ENCODE assay signal across 19 cellular contexts in genomic region chr4:38461342-38461741, GRCh38.
DNase-seq lines count a peak whose midpoint lies in the region; ATAC-seq, FAIRE-seq and TF ChIP-seq lines count a peak whose summit lies in the region.
"Had no signal": no experiment of that assay in that cellular context is flagged by ENCODE, and none has a peak within 500 bp of the region (broad histone marks: within the 10 kb centered on the region; RNA-seq: fewer than 3 reads in every experiment).

No MANE protein-coding gene starts in this region.

- H4K20me1 ChIP-seq in HepG2 (ENCODE audit: insufficient read depth, low read length): no peaks in the 10 kb centered on the region
- H4K20me1 ChIP-seq: BLaER1 had no signal

- TF ChIP-seq POLR2A in HepG2 (IDR thresholded peaks at IDR 0.05; ENCODE audit: insufficient read depth in 1 of 2, low read depth in 2 of 2, low read length in 2 of 2) (no peak), right lobe of liver (IDR thresholded peaks at IDR 0.05) (no peak), suprapubic skin (IDR thresholded peaks at IDR 0.05) (no peak)

- POLR2A ChIA-PET in HepG2 (lab: Yijun Ruan, JAX): no interaction called here

- no peaks in the 10 kb centered on the region for H3K79me2 ChIP-seq in HepG2 (ENCODE audit: insufficient read depth, low read length)

- DNase-seq in HepG2 (ENCODE audit: low spot score) (no peak), right lobe of liver (no peak), amniotic epithelial cell (ENCODE audit: low read depth) (peak; percentile 24), fibroblast of mammary gland (ENCODE audit: low read depth) (peak; percentile 23), RPMI8226 (no peak), suprapubic skin (ENCODE audit: low spot score in 2 of 2) (no peak), DMS53 (lab: John Stamatoyannopoulos, UW) (no peak), GM10266 (ENCODE audit: extremely low spot score) (no peak)
- DNase-seq: 8988T; GOT3; MV-4-11; NCI-H1436; NCI-H2081; NCI-H2227 treated with DMSO at 0.1 percent for 48 hours; NCI-H526; NK-92 treated with Interleukin-12 subunit alpha and Interleukin-12 subunit beta, amount 100 ng/mL, for 24 hours; OCI-M1 had no signal

- no peak overlapping the region for H2AFZ ChIP-seq in HepG2 (ENCODE audit: low read length)

- H3K36me3 ChIP-seq in HepG2 (replicated peaks in 1 of 2; ENCODE audit: control insufficient read depth in 1 of 2, insufficient read depth in 2 of 2, low read length in 2 of 2) (no peaks in the 10 kb centered on the region), right lobe of liver (no peaks in the 10 kb centered on the region), suprapubic skin (no peaks in the 10 kb centered on the region)
- H3K36me3 ChIP-seq: BLaER1 had no signal

- no peak for FAIRE-seq in HepG2 (lab: Jason Lieb, UNC)
- FAIRE-seq: GM19239 had no signal

- intact Hi-C loops in HepG2 (cut with micrococcal nuclease; ENCODE audit: unreplicated experiment): no loop called here
- intact Hi-C loops in right lobe of liver (cut with DNase I): no loop called here

- no peak overlapping the region for H3K4me2 ChIP-seq in HepG2 (ENCODE audit: low read depth, low read length)
- H3K4me2 ChIP-seq: BLaER1 had no signal

- CTCF ChIA-PET in HepG2 (lab: Yijun Ruan, JAX; ENCODE audit: low intra/inter-chr PET ratio, low total read pairs): no interaction called here

- TF ChIP-seq EP300 in HepG2 (IDR thresholded peaks at IDR 0.05; ENCODE audit: low read depth in 2 of 2, low read length in 2 of 2) (no peak), HepG2 (CRISPR knock-in tag; IDR thresholded peaks at IDR 0.05; ENCODE audit: borderline replicate concordance) (no peak), suprapubic skin (IDR thresholded peaks at IDR 0.05) (no peak)

- no peak for TF ChIP-seq RAD21 in HepG2 (CRISPR knock-in tag; IDR thresholded peaks at IDR 0.05)

- ATAC-seq in HepG2 (no peak), right lobe of liver (no peak)

- no peak overlapping the region for H3K4me3 ChIP-seq in HepG2 (replicated peaks in 1 of 3; ENCODE audit: insufficient read depth in 1 of 3, low read depth in 2 of 3, low read length in 3 of 3)
- no peak overlapping the region for H3K4me3 ChIP-seq in right lobe of liver
- no peak overlapping the region for H3K4me3 ChIP-seq in fibroblast of mammary gland (ENCODE audit: control insufficient read depth, low read depth, low read length)
- no peak overlapping the region for H3K4me3 ChIP-seq in suprapubic skin
- H3K4me3 ChIP-seq: BLaER1 had no signal

- 80% methylated on average over 7 of the region's 7 CpGs for WGBS in HepG2 (ENCODE audit: low lambda C conversion rate)
- WGBS in right lobe of liver (ENCODE audit: insufficient coverage, low coverage, low lambda C conversion rate, missing lambda C conversion rate): 83% methylated on average over 7 of the region's 7 CpGs
- 88% methylated on average over 7 of the region's 7 CpGs for WGBS in suprapubic skin

- H3K27me3 ChIP-seq in HepG2 (ENCODE audit: control insufficient read depth in 1 of 2, insufficient read depth in 2 of 2, low read length in 2 of 2) (no peaks in the 10 kb centered on the region), right lobe of liver (no peaks in the 10 kb centered on the region), suprapubic skin (no peaks in the 10 kb centered on the region)
- H3K27me3 ChIP-seq: BLaER1 had no signal

- BruUV-seq in HepG2 (replicated peaks; lab: Mats Ljungman, UMichigan): no TSS peak

- H3K9me3 ChIP-seq in HepG2 (ENCODE audit: low read length) (peaks cover 3% of the 10 kb centered on the region; the same call in 1 of the 2 replicates), right lobe of liver (no peaks in the 10 kb centered on the region), suprapubic skin (no peaks in the 10 kb centered on the region)

- H3K9ac ChIP-seq in HepG2 (ENCODE audit: insufficient read depth, low read depth, low read length): no peak overlapping the region
- H3K9ac ChIP-seq: BLaER1 had no signal

- in situ Hi-C loops in HepG2 (cut with HindIII; ENCODE audit: extremely low pct_ligation_motif_present, low pct_unique_long_range_greater_than_20kb): no loop called here

- TF ChIP-seq CTCF in HepG2 (CRISPR knock-in tag; IDR thresholded peaks at IDR 0.05): no peak
- no peak for TF ChIP-seq CTCF in right lobe of liver (IDR thresholded peaks at IDR 0.05)
- no peak for TF ChIP-seq CTCF in fibroblast of mammary gland (conservative IDR thresholded peaks at IDR 0.05; ENCODE audit: control insufficient read depth, insufficient read depth, low read depth, low read length)
- no peak for TF ChIP-seq CTCF in suprapubic skin (IDR thresholded peaks at IDR 0.05)
- no peak for TF ChIP-seq CTCF in GM10266 (IDR thresholded peaks at IDR 0.05; ENCODE audit: control insufficient read depth, insufficient read depth, low read depth, missing control alignments)

- H3K4me1 ChIP-seq in HepG2 (ENCODE audit: insufficient read depth, low read length): peaks cover 9% of the 10 kb centered on the region
- no peaks in the 10 kb centered on the region for H3K4me1 ChIP-seq in right lobe of liver
- peaks cover 7% of the 10 kb centered on the region for H3K4me1 ChIP-seq in suprapubic skin
- H3K4me1 ChIP-seq: BLaER1 had no signal

- H3K27ac ChIP-seq in HepG2 (ENCODE audit: extremely low read length, insufficient read depth, low read length): no peak overlapping the region
- no peak overlapping the region for H3K27ac ChIP-seq in right lobe of liver
- H3K27ac ChIP-seq in suprapubic skin: no peak overlapping the region
- H3K27ac ChIP-seq: BLaER1 had no signal

TF ChIP-seq in HepG2, 621 proteins besides CTCF, POLR2A, EP300 and RAD21:
- peak; percentile 59 for TF ChIP-seq NFYC (CRISPR knock-in tag; IDR thresholded peaks at IDR 0.05)
- TF ChIP-seq NFYB (CRISPR knock-in tag; IDR thresholded peaks at IDR 0.05): peak; percentile 56
- TF ChIP-seq CSRNP2 (CRISPR knock-in tag; conservative IDR thresholded peaks at IDR 0.05; ENCODE audit: low read depth): no peak
- TF ChIP-seq ZNF792 (CRISPR knock-in tag; IDR thresholded peaks at IDR 0.05): no peak
- no peak for TF ChIP-seq ZNF770 (CRISPR knock-in tag; IDR thresholded peaks at IDR 0.05)
- no peak for TF ChIP-seq TERF1 (CRISPR knock-in tag; IDR thresholded peaks at IDR 0.05)
- TF ChIP-seq HOMEZ (CRISPR knock-in tag; IDR thresholded peaks at IDR 0.05; ENCODE audit: low read depth): no peak
- no peak for TF ChIP-seq JARID2 (CRISPR knock-in tag; IDR thresholded peaks at IDR 0.05; ENCODE audit: insufficient replicate concordance)
- no peak for TF ChIP-seq HNRNPH1 (optimal IDR thresholded peaks at IDR 0.05; ENCODE audit: low read depth, low read length)
- TF ChIP-seq ZNF569 (CRISPR knock-in tag; IDR thresholded peaks at IDR 0.05; ENCODE audit: borderline replicate concordance): no peak
- no peak for TF ChIP-seq ZSCAN9 (CRISPR knock-in tag; IDR thresholded peaks at IDR 0.05; ENCODE audit: borderline replicate concordance)
TF ChIP-seq in HepG2: peak in this region for 2.

Comparison
In these comparisons a context has a peak if more than half of its experiments do, and no peak if none do; other contexts are left out.
1. DNase-seq: peak in amniotic epithelial cell (single experiment) and fibroblast of mammary gland (single experiment); none in HepG2 (single experiment), right lobe of liver (0 of 3), RPMI8226 (single experiment), suprapubic skin (0 of 2), DMS53 (single experiment) and GM10266 (single experiment).